ENCODE assay signal across 9 cellular contexts in genomic region chr6:25056130-25056529, GRCh38.
DNase-seq lines count a peak whose midpoint lies in the region; ATAC-seq lines count a peak whose summit lies in the region.
"Had no signal": no experiment of that assay in that cellular context is flagged by ENCODE, and none has a peak within 500 bp of the region (broad histone marks: within the 10 kb centered on the region; RNA-seq: fewer than 3 reads in every experiment).

No MANE protein-coding gene starts in this region.

- H3K4me3 ChIP-seq in trophoblast cell (ENCODE audit: low read depth, low read length) = no peak overlapping the region

- H3K4me2 ChIP-seq in trophoblast cell (ENCODE audit: low read length) = no peak overlapping the region

- H3K9ac ChIP-seq in trophoblast cell (ENCODE audit: low read length) = no peak overlapping the region

- no peaks in the 10 kb centered on the region for H3K36me3 ChIP-seq in trophoblast cell (ENCODE audit: control insufficient read depth in 1 of 2, insufficient read depth in 2 of 2, low read length in 2 of 2)

- H3K23ac ChIP-seq in trophoblast cell (ENCODE audit: low read length) = no peak overlapping the region

- no peak overlapping the region for H2BK5ac ChIP-seq in trophoblast cell (ENCODE audit: low read depth, low read length, poor library complexity)

- no peak overlapping the region for H2AFZ ChIP-seq in trophoblast cell (ENCODE audit: insufficient read depth, low read length, poor library complexity)

- no peak overlapping the region for H4K91ac ChIP-seq in trophoblast cell (ENCODE audit: low read depth, low read length)

- H2BK120ac ChIP-seq in trophoblast cell (ENCODE audit: insufficient read depth, low read length, poor library complexity) = no peak overlapping the region

- no peaks in the 10 kb centered on the region for H3K79me2 ChIP-seq in trophoblast cell (ENCODE audit: control insufficient read depth, insufficient read depth, low read length, poor library complexity)

- H3K4me1 ChIP-seq in trophoblast cell (ENCODE audit: control insufficient read depth in 1 of 2, insufficient read depth in 2 of 2, low read length in 2 of 2) = peaks cover 11 to 17% of the 10 kb centered on the region in 2 experiments

- no peak overlapping the region for H4K8ac ChIP-seq in trophoblast cell (ENCODE audit: low read depth, low read length)

- H3K27me3 ChIP-seq in trophoblast cell (ENCODE audit: insufficient read depth, low read length) = no peaks in the 10 kb centered on the region

- no peak overlapping the region for H3K27ac ChIP-seq in trophoblast cell (ENCODE audit: low read depth, low read length)

- no peak overlapping the region for H3K14ac ChIP-seq in trophoblast cell (ENCODE audit: low read length)

- H2BK12ac ChIP-seq in trophoblast cell (ENCODE audit: low read length) = peak overlapping the region; percentile 33

- WGBS in trophoblast cell (ENCODE audit: extremely low coverage, insufficient coverage, insufficient read length) = no CpG with 5 or more reads among the region's 3 CpGs

- DNase-seq in AML-193 (lab: John Stamatoyannopoulos, UW) = peak; percentile 97 to 99
- peak; percentile 33 to 60 for DNase-seq in activated CD4-positive, alpha-beta T cell treated with anti-CD3 and anti-CD28 coated beads for 4 hours
- no peak for DNase-seq in trophoblast cell
- no peak for DNase-seq in pons (ENCODE audit: low spot score)
- no peak for DNase-seq in retina
- DNase-seq: left cardiac atrium had no signal

- H3K18ac ChIP-seq in trophoblast cell (ENCODE audit: low read length) = no peak overlapping the region

- no peak overlapping the region for H4K12ac ChIP-seq in trophoblast cell (ENCODE audit: low read depth, low read length)

- H2AK5ac ChIP-seq in trophoblast cell (ENCODE audit: low read length) = no peak overlapping the region

- H3K79me1 ChIP-seq in trophoblast cell (ENCODE audit: low read length) = peaks cover 15% of the 10 kb centered on the region

- peak; percentile 56 for ATAC-seq in GM19438 (IDR thresholded peaks at IDR 0.05; ENCODE audit: low read depth, unreplicated experiment)
- peak; percentile 73 for ATAC-seq in HG03460 (IDR thresholded peaks at IDR 0.05; ENCODE audit: unreplicated experiment)
- ATAC-seq in HG03045 (IDR thresholded peaks at IDR 0.05; ENCODE audit: unreplicated experiment) = no peak

- H3K9me3 ChIP-seq in trophoblast cell (ENCODE audit: insufficient read depth, low read depth, low read length) = no peaks in the 10 kb centered on the region

- H3K4ac ChIP-seq in trophoblast cell (ENCODE audit: low read depth, low read length) = no peak overlapping the region

Comparison
In these comparisons a context has a peak if more than half of its experiments do, and no peak if none do; other contexts are left out.
1. DNase-seq: peak in AML-193 (2 of 2) and activated CD4-positive, alpha-beta T cell treated with anti-CD3 and anti-CD28 coated beads for 4 hours (2 of 2); none in trophoblast cell (0 of 2), pons (single experiment) and retina (single experiment).